ENCODE assay signal across 2 cellular contexts in the genomic region with DNA sequence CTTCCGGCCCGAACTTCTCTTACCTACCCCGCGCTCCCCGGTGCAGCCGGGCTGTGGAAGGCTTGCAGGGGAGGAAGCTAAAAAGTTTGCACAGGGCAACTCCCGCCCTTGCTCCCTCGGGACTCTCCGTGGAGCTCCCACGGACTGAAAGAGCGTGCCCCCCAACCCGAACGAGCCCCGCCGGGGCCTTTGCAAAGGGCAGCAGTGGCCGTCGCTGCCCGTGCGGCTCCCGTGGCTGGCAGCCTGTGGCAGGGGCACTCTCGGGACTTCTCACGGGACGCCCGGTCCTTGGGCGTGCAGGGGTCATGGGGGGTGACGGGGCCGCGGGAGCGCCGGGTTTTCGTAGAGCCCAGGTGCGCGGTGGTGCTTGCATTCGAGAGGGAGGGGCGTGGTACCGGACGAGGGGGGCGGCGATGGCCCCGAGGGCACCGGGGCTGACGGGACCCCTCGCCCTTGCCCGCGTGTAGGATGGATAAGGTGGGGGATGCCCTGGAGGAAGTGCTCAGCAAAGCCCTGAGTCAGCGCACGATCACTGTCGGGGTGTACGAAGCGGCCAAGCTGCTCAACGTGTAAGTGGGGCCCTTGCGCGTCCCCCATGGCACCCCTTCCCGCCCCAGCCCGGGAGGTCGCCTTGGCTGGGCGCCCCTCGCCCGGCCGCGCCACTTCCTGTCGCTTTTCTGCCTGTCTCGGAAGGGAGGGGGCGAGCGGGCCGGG.
A peak's percentile ranks its signal among the peaks of the same experiment; 100 is the strongest.
TF ChIP-seq lines count a peak whose summit lies in the region.

No MANE protein-coding gene starts in this region.

TF ChIP-seq in Ishikawa, 13 proteins besides CTCF, POLR2A, EP300 and RAD21 (continued from another document):
- TF ChIP-seq, protein P1, sequence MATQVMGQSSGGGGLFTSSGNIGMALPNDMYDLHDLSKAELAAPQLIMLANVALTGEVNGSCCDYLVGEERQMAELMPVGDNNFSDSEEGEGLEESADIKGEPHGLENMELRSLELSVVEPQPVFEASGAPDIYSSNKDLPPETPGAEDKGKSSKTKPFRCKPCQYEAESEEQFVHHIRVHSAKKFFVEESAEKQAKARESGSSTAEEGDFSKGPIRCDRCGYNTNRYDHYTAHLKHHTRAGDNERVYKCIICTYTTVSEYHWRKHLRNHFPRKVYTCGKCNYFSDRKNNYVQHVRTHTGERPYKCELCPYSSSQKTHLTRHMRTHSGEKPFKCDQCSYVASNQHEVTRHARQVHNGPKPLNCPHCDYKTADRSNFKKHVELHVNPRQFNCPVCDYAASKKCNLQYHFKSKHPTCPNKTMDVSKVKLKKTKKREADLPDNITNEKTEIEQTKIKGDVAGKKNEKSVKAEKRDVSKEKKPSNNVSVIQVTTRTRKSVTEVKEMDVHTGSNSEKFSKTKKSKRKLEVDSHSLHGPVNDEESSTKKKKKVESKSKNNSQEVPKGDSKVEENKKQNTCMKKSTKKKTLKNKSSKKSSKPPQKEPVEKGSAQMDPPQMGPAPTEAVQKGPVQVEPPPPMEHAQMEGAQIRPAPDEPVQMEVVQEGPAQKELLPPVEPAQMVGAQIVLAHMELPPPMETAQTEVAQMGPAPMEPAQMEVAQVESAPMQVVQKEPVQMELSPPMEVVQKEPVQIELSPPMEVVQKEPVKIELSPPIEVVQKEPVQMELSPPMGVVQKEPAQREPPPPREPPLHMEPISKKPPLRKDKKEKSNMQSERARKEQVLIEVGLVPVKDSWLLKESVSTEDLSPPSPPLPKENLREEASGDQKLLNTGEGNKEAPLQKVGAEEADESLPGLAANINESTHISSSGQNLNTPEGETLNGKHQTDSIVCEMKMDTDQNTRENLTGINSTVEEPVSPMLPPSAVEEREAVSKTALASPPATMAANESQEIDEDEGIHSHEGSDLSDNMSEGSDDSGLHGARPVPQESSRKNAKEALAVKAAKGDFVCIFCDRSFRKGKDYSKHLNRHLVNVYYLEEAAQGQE (IDR thresholded peaks at IDR 0.05; ENCODE audit: low read depth): no peak

TF ChIP-seq in HepG2, 621 proteins besides CTCF, POLR2A, EP300 and RAD21 (continued from another document and continues in another):
- TF ChIP-seq, protein P2, sequence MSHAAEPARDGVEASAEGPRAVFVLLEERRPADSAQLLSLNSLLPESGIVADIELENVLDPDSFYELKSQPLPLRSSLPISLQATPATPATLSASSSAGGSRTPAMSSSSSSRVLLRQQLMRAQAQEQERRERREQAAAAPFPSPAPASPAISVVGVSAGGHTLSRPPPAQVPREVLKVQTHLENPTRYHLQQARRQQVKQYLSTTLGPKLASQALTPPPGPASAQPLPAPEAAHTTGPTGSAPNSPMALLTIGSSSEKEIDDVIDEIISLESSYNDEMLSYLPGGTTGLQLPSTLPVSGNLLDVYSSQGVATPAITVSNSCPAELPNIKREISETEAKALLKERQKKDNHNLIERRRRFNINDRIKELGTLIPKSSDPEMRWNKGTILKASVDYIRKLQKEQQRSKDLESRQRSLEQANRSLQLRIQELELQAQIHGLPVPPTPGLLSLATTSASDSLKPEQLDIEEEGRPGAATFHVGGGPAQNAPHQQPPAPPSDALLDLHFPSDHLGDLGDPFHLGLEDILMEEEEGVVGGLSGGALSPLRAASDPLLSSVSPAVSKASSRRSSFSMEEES (CRISPR knock-in tag; IDR thresholded peaks at IDR 0.05): no peak
- TF ChIP-seq POLR2AphosphoS2 (IDR thresholded peaks at IDR 0.05; ENCODE audit: low read depth, low read length): no peak
- TF ChIP-seq HES4 (CRISPR knock-in tag; IDR thresholded peaks at IDR 0.05; ENCODE audit: borderline replicate concordance): 0 out of 2 replicates have a peak, but pooled peaks have one; percentile 58
- TF ChIP-seq ZNF563 (CRISPR knock-in tag; IDR thresholded peaks at IDR 0.05): peak; percentile 30; the same call in 1 of the 2 replicates
- TF ChIP-seq, protein P3, sequence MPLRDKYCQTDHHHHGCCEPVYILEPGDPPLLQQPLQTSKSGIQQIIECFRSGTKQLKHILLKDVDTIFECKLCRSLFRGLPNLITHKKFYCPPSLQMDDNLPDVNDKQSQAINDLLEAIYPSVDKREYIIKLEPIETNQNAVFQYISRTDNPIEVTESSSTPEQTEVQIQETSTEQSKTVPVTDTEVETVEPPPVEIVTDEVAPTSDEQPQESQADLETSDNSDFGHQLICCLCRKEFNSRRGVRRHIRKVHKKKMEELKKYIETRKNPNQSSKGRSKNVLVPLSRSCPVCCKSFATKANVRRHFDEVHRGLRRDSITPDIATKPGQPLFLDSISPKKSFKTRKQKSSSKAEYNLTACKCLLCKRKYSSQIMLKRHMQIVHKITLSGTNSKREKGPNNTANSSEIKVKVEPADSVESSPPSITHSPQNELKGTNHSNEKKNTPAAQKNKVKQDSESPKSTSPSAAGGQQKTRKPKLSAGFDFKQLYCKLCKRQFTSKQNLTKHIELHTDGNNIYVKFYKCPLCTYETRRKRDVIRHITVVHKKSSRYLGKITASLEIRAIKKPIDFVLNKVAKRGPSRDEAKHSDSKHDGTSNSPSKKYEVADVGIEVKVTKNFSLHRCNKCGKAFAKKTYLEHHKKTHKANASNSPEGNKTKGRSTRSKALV (CRISPR knock-in tag; IDR thresholded peaks at IDR 0.05): 0 out of 2 replicates have a peak, but pooled peaks have one; percentile 8
- TF ChIP-seq, protein P4, sequence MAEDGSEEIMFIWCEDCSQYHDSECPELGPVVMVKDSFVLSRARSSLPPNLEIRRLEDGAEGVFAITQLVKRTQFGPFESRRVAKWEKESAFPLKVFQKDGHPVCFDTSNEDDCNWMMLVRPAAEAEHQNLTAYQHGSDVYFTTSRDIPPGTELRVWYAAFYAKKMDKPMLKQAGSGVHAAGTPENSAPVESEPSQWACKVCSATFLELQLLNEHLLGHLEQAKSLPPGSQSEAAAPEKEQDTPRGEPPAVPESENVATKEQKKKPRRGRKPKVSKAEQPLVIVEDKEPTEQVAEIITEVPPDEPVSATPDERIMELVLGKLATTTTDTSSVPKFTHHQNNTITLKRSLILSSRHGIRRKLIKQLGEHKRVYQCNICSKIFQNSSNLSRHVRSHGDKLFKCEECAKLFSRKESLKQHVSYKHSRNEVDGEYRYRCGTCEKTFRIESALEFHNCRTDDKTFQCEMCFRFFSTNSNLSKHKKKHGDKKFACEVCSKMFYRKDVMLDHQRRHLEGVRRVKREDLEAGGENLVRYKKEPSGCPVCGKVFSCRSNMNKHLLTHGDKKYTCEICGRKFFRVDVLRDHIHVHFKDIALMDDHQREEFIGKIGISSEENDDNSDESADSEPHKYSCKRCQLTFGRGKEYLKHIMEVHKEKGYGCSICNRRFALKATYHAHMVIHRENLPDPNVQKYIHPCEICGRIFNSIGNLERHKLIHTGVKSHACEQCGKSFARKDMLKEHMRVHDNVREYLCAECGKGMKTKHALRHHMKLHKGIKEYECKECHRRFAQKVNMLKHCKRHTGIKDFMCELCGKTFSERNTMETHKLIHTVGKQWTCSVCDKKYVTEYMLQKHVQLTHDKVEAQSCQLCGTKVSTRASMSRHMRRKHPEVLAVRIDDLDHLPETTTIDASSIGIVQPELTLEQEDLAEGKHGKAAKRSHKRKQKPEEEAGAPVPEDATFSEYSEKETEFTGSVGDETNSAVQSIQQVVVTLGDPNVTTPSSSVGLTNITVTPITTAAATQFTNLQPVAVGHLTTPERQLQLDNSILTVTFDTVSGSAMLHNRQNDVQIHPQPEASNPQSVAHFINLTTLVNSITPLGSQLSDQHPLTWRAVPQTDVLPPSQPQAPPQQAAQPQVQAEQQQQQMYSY (CRISPR knock-in tag; IDR thresholded peaks at IDR 0.05): peak; percentile 66; the same call in 1 of the 2 replicates
- TF ChIP-seq, protein P5, sequence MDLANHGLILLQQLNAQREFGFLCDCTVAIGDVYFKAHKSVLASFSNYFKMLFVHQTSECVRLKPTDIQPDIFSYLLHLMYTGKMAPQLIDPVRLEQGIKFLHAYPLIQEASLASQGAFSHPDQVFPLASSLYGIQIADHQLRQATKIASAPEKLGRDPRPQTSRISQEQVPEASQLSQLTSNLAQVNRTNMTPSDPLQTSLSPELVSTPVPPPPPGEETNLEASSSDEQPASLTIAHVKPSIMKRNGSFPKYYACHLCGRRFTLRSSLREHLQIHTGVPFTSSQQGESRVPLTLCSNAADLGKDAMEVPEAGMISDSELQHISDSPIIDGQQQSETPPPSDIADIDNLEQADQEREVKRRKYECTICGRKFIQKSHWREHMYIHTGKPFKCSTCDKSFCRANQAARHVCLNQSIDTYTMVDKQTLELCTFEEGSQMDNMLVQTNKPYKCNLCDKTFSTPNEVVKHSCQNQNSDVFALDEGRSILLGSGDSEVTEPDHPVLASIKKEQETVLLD (CRISPR knock-in tag; IDR thresholded peaks at IDR 0.05; ENCODE audit: low read depth): 0 out of 2 replicates have a peak, but pooled peaks have one; percentile 5
- TF ChIP-seq, protein P6, sequence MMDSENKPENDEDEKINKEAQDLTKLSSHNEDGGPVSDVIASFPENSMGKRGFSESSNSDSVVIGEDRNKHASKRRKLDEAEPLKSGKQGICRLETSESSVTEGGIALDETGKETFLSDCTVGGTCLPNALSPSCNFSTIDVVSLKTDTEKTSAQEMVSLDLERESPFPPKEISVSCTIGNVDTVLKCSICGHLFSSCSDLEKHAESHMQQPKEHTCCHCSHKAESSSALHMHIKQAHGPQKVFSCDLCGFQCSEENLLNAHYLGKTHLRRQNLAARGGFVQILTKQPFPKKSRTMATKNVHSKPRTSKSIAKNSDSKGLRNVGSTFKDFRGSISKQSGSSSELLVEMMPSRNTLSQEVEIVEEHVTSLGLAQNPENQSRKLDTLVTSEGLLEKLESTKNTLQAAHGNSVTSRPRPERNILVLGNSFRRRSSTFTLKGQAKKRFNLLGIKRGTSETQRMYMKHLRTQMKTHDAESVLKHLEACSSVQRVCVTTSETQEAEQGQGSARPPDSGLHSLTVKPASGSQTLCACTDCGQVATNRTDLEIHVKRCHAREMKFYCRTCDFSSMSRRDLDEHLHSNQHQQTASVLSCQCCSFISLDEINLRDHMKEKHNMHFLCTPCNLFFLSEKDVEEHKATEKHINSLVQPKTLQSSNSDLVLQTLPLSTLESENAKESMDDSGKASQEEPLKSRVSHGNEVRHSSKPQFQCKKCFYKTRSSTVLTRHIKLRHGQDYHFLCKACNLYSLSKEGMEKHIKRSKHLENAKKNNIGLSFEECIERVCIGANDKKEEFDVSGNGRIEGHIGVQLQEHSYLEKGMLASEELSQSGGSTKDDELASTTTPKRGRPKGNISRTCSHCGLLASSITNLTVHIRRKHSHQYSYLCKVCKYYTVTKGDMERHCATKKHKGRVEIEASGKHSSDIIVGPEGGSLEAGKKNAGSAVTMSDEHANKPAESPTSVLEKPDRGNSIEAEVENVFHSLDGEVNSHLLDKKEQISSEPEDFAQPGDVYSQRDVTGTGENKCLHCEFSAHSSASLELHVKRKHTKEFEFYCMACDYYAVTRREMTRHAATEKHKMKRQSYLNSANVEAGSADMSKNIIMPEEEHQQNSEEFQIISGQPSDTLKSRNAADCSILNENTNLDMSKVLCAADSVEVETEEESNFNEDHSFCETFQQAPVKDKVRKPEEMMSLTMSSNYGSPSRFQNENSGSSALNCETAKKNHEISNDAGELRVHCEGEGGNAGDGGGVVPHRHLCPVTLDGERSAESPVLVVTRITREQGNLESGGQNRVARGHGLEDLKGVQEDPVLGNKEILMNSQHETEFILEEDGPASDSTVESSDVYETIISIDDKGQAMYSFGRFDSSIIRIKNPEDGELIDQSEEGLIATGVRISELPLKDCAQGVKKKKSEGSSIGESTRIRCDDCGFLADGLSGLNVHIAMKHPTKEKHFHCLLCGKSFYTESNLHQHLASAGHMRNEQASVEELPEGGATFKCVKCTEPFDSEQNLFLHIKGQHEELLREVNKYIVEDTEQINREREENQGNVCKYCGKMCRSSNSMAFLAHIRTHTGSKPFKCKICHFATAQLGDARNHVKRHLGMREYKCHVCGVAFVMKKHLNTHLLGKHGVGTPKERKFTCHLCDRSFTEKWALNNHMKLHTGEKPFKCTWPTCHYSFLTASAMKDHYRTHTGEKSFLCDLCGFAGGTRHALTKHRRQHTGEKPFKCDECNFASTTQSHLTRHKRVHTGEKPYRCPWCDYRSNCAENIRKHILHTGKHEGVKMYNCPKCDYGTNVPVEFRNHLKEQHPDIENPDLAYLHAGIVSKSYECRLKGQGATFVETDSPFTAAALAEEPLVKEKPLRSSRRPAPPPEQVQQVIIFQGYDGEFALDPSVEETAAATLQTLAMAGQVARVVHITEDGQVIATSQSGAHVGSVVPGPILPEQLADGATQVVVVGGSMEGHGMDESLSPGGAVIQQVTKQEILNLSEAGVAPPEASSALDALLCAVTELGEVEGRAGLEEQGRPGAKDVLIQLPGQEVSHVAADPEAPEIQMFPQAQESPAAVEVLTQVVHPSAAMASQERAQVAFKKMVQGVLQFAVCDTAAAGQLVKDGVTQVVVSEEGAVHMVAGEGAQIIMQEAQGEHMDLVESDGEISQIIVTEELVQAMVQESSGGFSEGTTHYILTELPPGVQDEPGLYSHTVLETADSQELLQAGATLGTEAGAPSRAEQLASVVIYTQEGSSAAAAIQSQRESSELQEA (CRISPR knock-in tag; IDR thresholded peaks at IDR 0.05; ENCODE audit: not compliant biosample characterization): peak; percentile 3
- peak; percentile 57 for TF ChIP-seq RBM39 (IDR thresholded peaks at IDR 0.05; ENCODE audit: low read depth, low read length, poor library complexity, severe bottlenecking)
- TF ChIP-seq, protein P7, sequence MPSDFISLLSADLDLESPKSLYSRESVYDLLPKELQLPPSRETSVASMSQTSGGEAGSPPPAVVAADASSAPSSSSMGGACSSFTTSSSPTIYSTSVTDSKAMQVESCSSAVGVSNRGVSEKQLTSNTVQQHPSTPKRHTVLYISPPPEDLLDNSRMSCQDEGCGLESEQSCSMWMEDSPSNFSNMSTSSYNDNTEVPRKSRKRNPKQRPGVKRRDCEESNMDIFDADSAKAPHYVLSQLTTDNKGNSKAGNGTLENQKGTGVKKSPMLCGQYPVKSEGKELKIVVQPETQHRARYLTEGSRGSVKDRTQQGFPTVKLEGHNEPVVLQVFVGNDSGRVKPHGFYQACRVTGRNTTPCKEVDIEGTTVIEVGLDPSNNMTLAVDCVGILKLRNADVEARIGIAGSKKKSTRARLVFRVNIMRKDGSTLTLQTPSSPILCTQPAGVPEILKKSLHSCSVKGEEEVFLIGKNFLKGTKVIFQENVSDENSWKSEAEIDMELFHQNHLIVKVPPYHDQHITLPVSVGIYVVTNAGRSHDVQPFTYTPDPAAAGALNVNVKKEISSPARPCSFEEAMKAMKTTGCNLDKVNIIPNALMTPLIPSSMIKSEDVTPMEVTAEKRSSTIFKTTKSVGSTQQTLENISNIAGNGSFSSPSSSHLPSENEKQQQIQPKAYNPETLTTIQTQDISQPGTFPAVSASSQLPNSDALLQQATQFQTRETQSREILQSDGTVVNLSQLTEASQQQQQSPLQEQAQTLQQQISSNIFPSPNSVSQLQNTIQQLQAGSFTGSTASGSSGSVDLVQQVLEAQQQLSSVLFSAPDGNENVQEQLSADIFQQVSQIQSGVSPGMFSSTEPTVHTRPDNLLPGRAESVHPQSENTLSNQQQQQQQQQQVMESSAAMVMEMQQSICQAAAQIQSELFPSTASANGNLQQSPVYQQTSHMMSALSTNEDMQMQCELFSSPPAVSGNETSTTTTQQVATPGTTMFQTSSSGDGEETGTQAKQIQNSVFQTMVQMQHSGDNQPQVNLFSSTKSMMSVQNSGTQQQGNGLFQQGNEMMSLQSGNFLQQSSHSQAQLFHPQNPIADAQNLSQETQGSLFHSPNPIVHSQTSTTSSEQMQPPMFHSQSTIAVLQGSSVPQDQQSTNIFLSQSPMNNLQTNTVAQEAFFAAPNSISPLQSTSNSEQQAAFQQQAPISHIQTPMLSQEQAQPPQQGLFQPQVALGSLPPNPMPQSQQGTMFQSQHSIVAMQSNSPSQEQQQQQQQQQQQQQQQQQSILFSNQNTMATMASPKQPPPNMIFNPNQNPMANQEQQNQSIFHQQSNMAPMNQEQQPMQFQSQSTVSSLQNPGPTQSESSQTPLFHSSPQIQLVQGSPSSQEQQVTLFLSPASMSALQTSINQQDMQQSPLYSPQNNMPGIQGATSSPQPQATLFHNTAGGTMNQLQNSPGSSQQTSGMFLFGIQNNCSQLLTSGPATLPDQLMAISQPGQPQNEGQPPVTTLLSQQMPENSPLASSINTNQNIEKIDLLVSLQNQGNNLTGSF (CRISPR knock-in tag; IDR thresholded peaks at IDR 0.05): no peak
